ENCODE assay signal across 19 cellular contexts in the genomic region with DNA sequence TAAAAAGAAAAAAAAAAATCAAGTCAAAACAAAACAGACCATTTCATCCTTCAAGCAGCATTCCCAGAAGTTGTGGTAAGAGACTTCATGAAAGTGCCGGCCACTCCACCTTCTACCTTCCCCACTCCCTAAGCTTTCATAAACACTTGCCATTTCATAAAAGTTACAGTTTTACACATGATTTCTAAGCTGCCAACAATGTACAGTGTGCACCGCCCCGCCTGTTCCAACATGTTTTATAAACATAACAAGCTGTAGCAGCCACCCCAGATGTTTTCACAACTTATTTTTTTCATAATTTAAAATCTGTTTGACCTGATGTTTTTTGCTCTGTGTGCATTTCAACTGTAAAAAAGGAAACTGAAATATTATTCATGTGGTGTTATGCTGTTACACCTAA.
DNase-seq lines count a peak whose midpoint lies in the region; ATAC-seq, FAIRE-seq and TF ChIP-seq lines count a peak whose summit lies in the region.
"Had no signal": no experiment of that assay in that cellular context is flagged by ENCODE, and none has a peak within 500 bp of the region (broad histone marks: within the 10 kb centered on the region; RNA-seq: fewer than 3 reads in every experiment).

No MANE protein-coding gene starts in this region.

- no peak overlapping the region for H3K9ac ChIP-seq in keratinocyte (ENCODE audit: control insufficient read depth, extremely low read depth, insufficient read depth, low read length)

- H3K9me1 ChIP-seq in keratinocyte (ENCODE audit: control insufficient read depth, extremely low read depth, insufficient read depth, low read length): no peaks in the 10 kb centered on the region

- H3K4me1 Mint-ChIP-seq in GM23338: peaks cover 36% of the 10 kb centered on the region
- H3K4me1 Mint-ChIP-seq: B cell had no signal

- H4K20me1 ChIP-seq in GM23338 (replicated peaks; ENCODE audit: insufficient read depth) (no peaks in the 10 kb centered on the region), keratinocyte (ENCODE audit: control insufficient read depth, extremely low read depth, insufficient read depth, low read length) (no peaks in the 10 kb centered on the region)

- no peak overlapping the region for H3K4me3 Mint-ChIP-seq in GM23338
- H3K4me3 Mint-ChIP-seq: B cell had no signal

- H3K27ac Mint-ChIP-seq in GM23338: no peak overlapping the region
- H3K27ac Mint-ChIP-seq: B cell had no signal

- no peak overlapping the region for H3K27ac ChIP-seq in GM23338 (ENCODE audit: low read depth)
- peak overlapping the region; percentile 3 for H3K27ac ChIP-seq in keratinocyte (ENCODE audit: control insufficient read depth, insufficient read depth, low read length)
- H3K27ac ChIP-seq in vagina: no peak overlapping the region
- H3K27ac ChIP-seq: A549 had no signal

- no peak for DNase-seq in GM23338 (ENCODE audit: low spot score)
- peak; percentile 78 for DNase-seq in NCI-H2171 (lab: John Stamatoyannopoulos, UW)
- peak; percentile 62 for DNase-seq in epithelial cell of esophagus (ENCODE audit: low read depth)
- no peak for DNase-seq in keratinocyte (ENCODE audit: low read depth, low spot score)
- DNase-seq in KBM-7: no peak
- no peak for DNase-seq in vagina (ENCODE audit: extremely low spot score in 2 of 2)
- DNase-seq in KG1 (lab: John Stamatoyannopoulos, UW): no peak
- DNase-seq: DND-41, Kasumi-1, MG63, NCI-H1417 treated with DMSO at 0.1 percent for 48 hours, NCI-H446 treated with DMSO at 0.1 percent for 48 hours, NCI-H526 treated with DMSO at 0.1 percent for 48 hours, Right ventricle myocardium superior had no signal

- no peaks in the 10 kb centered on the region for H3K27me3 ChIP-seq in GM23338 (ENCODE audit: insufficient read depth)
- H3K27me3 ChIP-seq in keratinocyte (ENCODE audit: control insufficient read depth, extremely low read depth, insufficient read depth, low read length): no peaks in the 10 kb centered on the region
- H3K27me3 ChIP-seq in vagina: no peaks in the 10 kb centered on the region
- H3K27me3 ChIP-seq: MG63 had no signal

- TF ChIP-seq CTCF in GM23338 (conservative IDR thresholded peaks at IDR 0.05; ENCODE audit: low read depth in 2 of 2) (no peak), epithelial cell of esophagus (IDR thresholded peaks at IDR 0.05; ENCODE audit: insufficient read depth, low read depth, low read length, missing control alignments) (no peak), keratinocyte (optimal IDR thresholded peaks at IDR 0.05 in 1 of 3, IDR thresholded peaks at IDR 0.05 in 1 of 3, conservative IDR thresholded peaks at IDR 0.05 in 1 of 3; ENCODE audit: extremely low read depth in 1 of 3, insufficient read depth in 2 of 3, low read length in 3 of 3) (no peak), vagina (IDR thresholded peaks at IDR 0.05) (no peak)

- TF ChIP-seq POLR2A in vagina (IDR thresholded peaks at IDR 0.05): no peak

- no peaks in the 10 kb centered on the region for H3K9me3 Mint-ChIP-seq in GM23338

- H3K9me2 ChIP-seq in GM23338 (ENCODE audit: insufficient read depth): peaks cover 23% of the 10 kb centered on the region

- in situ Hi-C loops in KBM-7 (cut with MboI; ENCODE audit: low pct_unique_long_range_greater_than_20kb, low sequenced_read_pairs): no loop called here

- no peaks in the 10 kb centered on the region for H3F3A ChIP-seq in GM23338 (replicated peaks; ENCODE audit: low read depth)

- ATAC-seq in GM23338 (no peak), GM19397 (IDR thresholded peaks at IDR 0.05; ENCODE audit: unreplicated experiment) (no peak)
- ATAC-seq: A549, GM12878 had no signal

- H2AFZ ChIP-seq in GM23338 (peak overlapping the region; percentile 93; the same call in 1 of the 2 replicates), keratinocyte (ENCODE audit: control insufficient read depth, low read length) (peak overlapping the region; percentile 34)

- dilution Hi-C loops in keratinocyte (cut with MboI; ENCODE audit: extremely low pct_ligation_motif_present, low sequenced_read_pairs): no loop called here

- peaks cover 4% of the 10 kb centered on the region for H3K27me3 Mint-ChIP-seq in GM23338 (ENCODE audit: insufficient read depth, low read depth, poor library complexity)
- H3K27me3 Mint-ChIP-seq: B cell had no signal

- FAIRE-seq in keratinocyte (lab: Jason Lieb, UNC): no peak
- FAIRE-seq: A549, GM12878, HTR-8/SVneo had no signal

- no peak overlapping the region for H3K4me3 ChIP-seq in GM23338
- H3K4me3 ChIP-seq in epithelial cell of esophagus (ENCODE audit: low read length): no peak overlapping the region
- H3K4me3 ChIP-seq in keratinocyte (ENCODE audit: control insufficient read depth in 2 of 3, extremely low read depth in 1 of 3, insufficient read depth in 2 of 3, low read depth in 1 of 3, low read length in 3 of 3): peak overlapping the region in 1 of 3 experiments; percentile 24
- no peak overlapping the region for H3K4me3 ChIP-seq in vagina
- H3K4me3 ChIP-seq: A549, GM12878, MG63 had no signal

- H3K79me2 ChIP-seq in GM23338 (replicated peaks; ENCODE audit: insufficient read depth) (no peaks in the 10 kb centered on the region), keratinocyte (ENCODE audit: control insufficient read depth, insufficient read depth, low read length) (no peaks in the 10 kb centered on the region)

- H3K4me2 ChIP-seq in GM23338: no peak overlapping the region
- peak overlapping the region; percentile 41 for H3K4me2 ChIP-seq in keratinocyte (ENCODE audit: control insufficient read depth, extremely low read depth, insufficient read depth, low read depth, low read length)
- H3K4me2 ChIP-seq: A549 had no signal

- no peaks in the 10 kb centered on the region for H3K9me3 ChIP-seq in keratinocyte (ENCODE audit: control insufficient read depth, low read depth, low read length)
- no peaks in the 10 kb centered on the region for H3K9me3 ChIP-seq in vagina
- H3K9me3 ChIP-seq: A549, MG63 had no signal

- H3K4me1 ChIP-seq in GM23338 (ENCODE audit: insufficient read depth) (peaks cover 24% of the 10 kb centered on the region), keratinocyte (ENCODE audit: control insufficient read depth, extremely low read depth, insufficient read depth, low read length) (peaks cover 11% of the 10 kb centered on the region), vagina (no peaks in the 10 kb centered on the region)
- H3K4me1 ChIP-seq: A549 had no signal

- no peaks in the 10 kb centered on the region for H3K36me3 ChIP-seq in GM23338 (ENCODE audit: insufficient read depth)
- no peaks in the 10 kb centered on the region for H3K36me3 ChIP-seq in keratinocyte (ENCODE audit: control insufficient read depth in 2 of 2, extremely low read depth in 1 of 2, insufficient read depth in 2 of 2, low read length in 2 of 2)
- H3K36me3 ChIP-seq in vagina: no peaks in the 10 kb centered on the region
- H3K36me3 ChIP-seq: MG63 had no signal

- H3K36me3 Mint-ChIP-seq in GM23338 (ENCODE audit: low read depth): no peaks in the 10 kb centered on the region

- intact Hi-C loops in vagina (cut with DNase I): no loop called here

TF ChIP-seq in GM23338, 12 proteins besides CTCF, POLR2A, EP300 and RAD21 (continues in another document):
- TF ChIP-seq CREB1 (CRISPR knock-in tag; IDR thresholded peaks at IDR 0.05; ENCODE audit: low read depth): no peak
- no peak for TF ChIP-seq EZH2 (IDR thresholded peaks at IDR 0.05; ENCODE audit: low read depth, unreplicated experiment)
- no peak for TF ChIP-seq STAT1 (IDR thresholded peaks at IDR 0.05; ENCODE audit: unreplicated experiment)
- no peak for TF ChIP-seq EZH2phosphoT487 (IDR thresholded peaks at IDR 0.05; ENCODE audit: unreplicated experiment)
- TF ChIP-seq, protein P1, sequence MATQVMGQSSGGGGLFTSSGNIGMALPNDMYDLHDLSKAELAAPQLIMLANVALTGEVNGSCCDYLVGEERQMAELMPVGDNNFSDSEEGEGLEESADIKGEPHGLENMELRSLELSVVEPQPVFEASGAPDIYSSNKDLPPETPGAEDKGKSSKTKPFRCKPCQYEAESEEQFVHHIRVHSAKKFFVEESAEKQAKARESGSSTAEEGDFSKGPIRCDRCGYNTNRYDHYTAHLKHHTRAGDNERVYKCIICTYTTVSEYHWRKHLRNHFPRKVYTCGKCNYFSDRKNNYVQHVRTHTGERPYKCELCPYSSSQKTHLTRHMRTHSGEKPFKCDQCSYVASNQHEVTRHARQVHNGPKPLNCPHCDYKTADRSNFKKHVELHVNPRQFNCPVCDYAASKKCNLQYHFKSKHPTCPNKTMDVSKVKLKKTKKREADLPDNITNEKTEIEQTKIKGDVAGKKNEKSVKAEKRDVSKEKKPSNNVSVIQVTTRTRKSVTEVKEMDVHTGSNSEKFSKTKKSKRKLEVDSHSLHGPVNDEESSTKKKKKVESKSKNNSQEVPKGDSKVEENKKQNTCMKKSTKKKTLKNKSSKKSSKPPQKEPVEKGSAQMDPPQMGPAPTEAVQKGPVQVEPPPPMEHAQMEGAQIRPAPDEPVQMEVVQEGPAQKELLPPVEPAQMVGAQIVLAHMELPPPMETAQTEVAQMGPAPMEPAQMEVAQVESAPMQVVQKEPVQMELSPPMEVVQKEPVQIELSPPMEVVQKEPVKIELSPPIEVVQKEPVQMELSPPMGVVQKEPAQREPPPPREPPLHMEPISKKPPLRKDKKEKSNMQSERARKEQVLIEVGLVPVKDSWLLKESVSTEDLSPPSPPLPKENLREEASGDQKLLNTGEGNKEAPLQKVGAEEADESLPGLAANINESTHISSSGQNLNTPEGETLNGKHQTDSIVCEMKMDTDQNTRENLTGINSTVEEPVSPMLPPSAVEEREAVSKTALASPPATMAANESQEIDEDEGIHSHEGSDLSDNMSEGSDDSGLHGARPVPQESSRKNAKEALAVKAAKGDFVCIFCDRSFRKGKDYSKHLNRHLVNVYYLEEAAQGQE (IDR thresholded peaks at IDR 0.05; ENCODE audit: unreplicated experiment): no peak
- TF ChIP-seq ZNF114 (CRISPR knock-in tag; IDR thresholded peaks at IDR 0.05): no peak
- no peak for TF ChIP-seq JUNB (IDR thresholded peaks at IDR 0.05; ENCODE audit: unreplicated experiment)
- TF ChIP-seq POLR2AphosphoS5 (IDR thresholded peaks at IDR 0.05; ENCODE audit: low read depth): no peak
- no peak for TF ChIP-seq ZNF331 (CRISPR knock-in tag; IDR thresholded peaks at IDR 0.05; ENCODE audit: low read depth)
- no peak for TF ChIP-seq NANOG (IDR thresholded peaks at IDR 0.05; ENCODE audit: borderline replicate concordance)
- TF ChIP-seq, protein P2, sequence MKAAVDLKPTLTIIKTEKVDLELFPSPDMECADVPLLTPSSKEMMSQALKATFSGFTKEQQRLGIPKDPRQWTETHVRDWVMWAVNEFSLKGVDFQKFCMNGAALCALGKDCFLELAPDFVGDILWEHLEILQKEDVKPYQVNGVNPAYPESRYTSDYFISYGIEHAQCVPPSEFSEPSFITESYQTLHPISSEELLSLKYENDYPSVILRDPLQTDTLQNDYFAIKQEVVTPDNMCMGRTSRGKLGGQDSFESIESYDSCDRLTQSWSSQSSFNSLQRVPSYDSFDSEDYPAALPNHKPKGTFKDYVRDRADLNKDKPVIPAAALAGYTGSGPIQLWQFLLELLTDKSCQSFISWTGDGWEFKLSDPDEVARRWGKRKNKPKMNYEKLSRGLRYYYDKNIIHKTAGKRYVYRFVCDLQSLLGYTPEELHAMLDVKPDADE (IDR thresholded peaks at IDR 0.05): no peak

Comparison
In these comparisons a context has a peak if more than half of its experiments do, and no peak if none do; other contexts are left out.
1. DNase-seq: peak in NCI-H2171 (single experiment) and epithelial cell of esophagus (single experiment); none in GM23338 (single experiment), keratinocyte (single experiment), KBM-7 (single experiment), vagina (0 of 2) and KG1 (single experiment).